ENCODE assay signal across 8 cellular contexts in the genomic region with DNA sequence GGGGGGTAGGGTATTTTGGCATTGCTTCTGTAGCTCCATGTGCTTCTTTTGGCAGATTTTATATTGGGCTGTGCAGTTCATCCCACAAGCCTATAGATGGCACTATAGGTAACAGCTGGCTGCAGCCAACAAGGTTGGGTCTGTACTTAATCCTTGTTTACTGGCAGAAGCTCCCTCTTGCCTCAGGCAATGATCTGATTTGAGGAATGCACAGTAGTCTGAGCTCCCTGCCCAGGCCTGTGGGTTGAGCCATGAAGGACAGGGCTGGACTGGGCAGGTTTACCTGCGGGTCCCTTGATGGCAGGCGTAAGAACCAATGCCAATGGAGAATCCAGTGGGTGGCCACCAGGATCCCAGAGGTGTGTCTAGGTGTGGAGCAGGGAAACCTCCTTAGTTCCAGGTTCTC. TPM values are rescaled to one million over a fixed set of nuclear protein-coding genes. Genes with fewer than 3 reads are reported as not detected.
A peak's percentile ranks its signal among the peaks of the same experiment; 100 is the strongest.
DNase-seq lines count a peak whose midpoint lies in the region; ATAC-seq and TF ChIP-seq lines count a peak whose summit lies in the region.

No MANE protein-coding gene starts in this region.

- H3K27ac Mint-ChIP-seq in CD8-positive, alpha-beta T cell = no peak overlapping the region
- H3K27ac Mint-ChIP-seq in activated CD4-positive, alpha-beta memory T cell treated with anti-CD3 and anti-CD28 coated beads for 36 hours = no peak overlapping the region
- no peak overlapping the region for H3K27ac Mint-ChIP-seq in glutamatergic neuron (ENCODE audit: unreplicated experiment)

- no peaks in the 10 kb centered on the region for H3K36me3 Mint-ChIP-seq in CD8-positive, alpha-beta T cell
- no peaks in the 10 kb centered on the region for H3K36me3 Mint-ChIP-seq in activated CD4-positive, alpha-beta memory T cell treated with anti-CD3 and anti-CD28 coated beads for 36 hours
- H3K36me3 Mint-ChIP-seq in glutamatergic neuron (ENCODE audit: unreplicated experiment) = no peaks in the 10 kb centered on the region

- peak; percentile 72 for TF ChIP-seq CTCF in CD8-positive, alpha-beta T cell (IDR thresholded peaks at IDR 0.05)
- TF ChIP-seq CTCF in GM13977 (IDR thresholded peaks at IDR 0.05; ENCODE audit: extremely low read depth, insufficient read depth, missing control alignments) (peak; percentile 79), glutamatergic neuron (IDR thresholded peaks at IDR 0.05; ENCODE audit: partially characterized antibody, unreplicated experiment) (peak; percentile 82)

- no peak overlapping the region for H3K27ac ChIP-seq in CD8-positive, alpha-beta T cell (ENCODE audit: low read depth, low read length)

- peaks cover 29% of the 10 kb centered on the region for H3K27me3 Mint-ChIP-seq in CD8-positive, alpha-beta T cell (ENCODE audit: low read depth)
- peaks cover 36% of the 10 kb centered on the region for H3K27me3 Mint-ChIP-seq in activated CD4-positive, alpha-beta memory T cell treated with anti-CD3 and anti-CD28 coated beads for 36 hours
- H3K27me3 Mint-ChIP-seq in glutamatergic neuron (ENCODE audit: unreplicated experiment) = no peaks in the 10 kb centered on the region

- peak in 1 of 7 experiments; percentile 14 for DNase-seq in CD8-positive, alpha-beta T cell
- DNase-seq in GM13977 (ENCODE audit: low spot score) (peak; percentile 32), NAMALWA (ENCODE audit: low spot score) (peak; percentile 62), glutamatergic neuron (peak; percentile 20)
- DNase-seq in activated CD4-positive, alpha-beta memory T cell treated with anti-CD3 and anti-CD28 coated beads for 36 hours = peak; percentile 17
- DNase-seq in stimulated activated naive CD8-positive, alpha-beta T cell treated with anti-CD3 and anti-CD28 coated beads, Interleukin-15, Interleukin-2, amounts not matched to agents 100 U/mL and 50 U/mL, for 24 hours = peak; percentile 14

- no peaks in the 10 kb centered on the region for H3K36me3 ChIP-seq in CD8-positive, alpha-beta T cell (ENCODE audit: insufficient read depth, low read length)

- H3K4me3 ChIP-seq in CD8-positive, alpha-beta T cell (ENCODE audit: low read depth, low read length) = no peak overlapping the region

- H3K4me3 Mint-ChIP-seq in CD8-positive, alpha-beta T cell = no peak overlapping the region
- H3K4me3 Mint-ChIP-seq in activated CD4-positive, alpha-beta memory T cell treated with anti-CD3 and anti-CD28 coated beads for 36 hours = no peak overlapping the region
- no peak overlapping the region for H3K4me3 Mint-ChIP-seq in glutamatergic neuron (ENCODE audit: unreplicated experiment)

- peak; percentile 71 for ATAC-seq in CD8-positive, alpha-beta T cell
- no peak for ATAC-seq in stimulated activated naive CD8-positive, alpha-beta T cell treated with anti-CD3 and anti-CD28 coated beads, Interleukin-15, Interleukin-2, amounts not matched to agents 100 U/mL and 50 U/mL, for 24 hours
- ATAC-seq in GM19328 (IDR thresholded peaks at IDR 0.05; ENCODE audit: unreplicated experiment) = no peak
- ATAC-seq in GM18858 (IDR thresholded peaks at IDR 0.05; ENCODE audit: unreplicated experiment) = no peak

- H3K27me3 ChIP-seq in CD8-positive, alpha-beta T cell (ENCODE audit: insufficient read depth, low read length) = no peaks in the 10 kb centered on the region

- peaks cover 5% of the 10 kb centered on the region for H3K9me3 Mint-ChIP-seq in CD8-positive, alpha-beta T cell
- H3K9me3 Mint-ChIP-seq in activated CD4-positive, alpha-beta memory T cell treated with anti-CD3 and anti-CD28 coated beads for 36 hours = peaks cover 11% of the 10 kb centered on the region
- H3K9me3 Mint-ChIP-seq in glutamatergic neuron (ENCODE audit: unreplicated experiment) = no peaks in the 10 kb centered on the region

- H3K9me3 ChIP-seq in CD8-positive, alpha-beta T cell (ENCODE audit: low read length) = no peaks in the 10 kb centered on the region

- CTCF ChIA-PET in CD8-positive, alpha-beta T cell (lab: Charles Lee) = interaction anchor here (0.6 to 3.3 kb wide), 19 partner anchors 10 to 887 kb away, joined by 3 to 18 read pairs (median 3); no protein-coding TSS in a partner anchor
- CTCF ChIA-PET in activated CD4-positive, alpha-beta memory T cell treated with anti-CD3 and anti-CD28 coated beads for 36 hours (lab: Charles Lee) = interaction anchor here (0.5 to 3.7 kb wide), 34 partner anchors 9 to 851 kb away, joined by 3 to 61 read pairs (median 3); partner anchors contain the start of genes OR1J1, OR1J2, OR1J4 and PDCL

- no peaks in the 10 kb centered on the region for H3K4me1 Mint-ChIP-seq in CD8-positive, alpha-beta T cell (ENCODE audit: low read depth)
- H3K4me1 Mint-ChIP-seq in activated CD4-positive, alpha-beta memory T cell treated with anti-CD3 and anti-CD28 coated beads for 36 hours (ENCODE audit: low read depth) = no peaks in the 10 kb centered on the region
- H3K4me1 Mint-ChIP-seq in glutamatergic neuron (ENCODE audit: low read depth, unreplicated experiment) = no peaks in the 10 kb centered on the region

- H3K4me1 ChIP-seq in CD8-positive, alpha-beta T cell (ENCODE audit: insufficient read depth, low read length) = no peaks in the 10 kb centered on the region

- intact Hi-C loops in CD8-positive, alpha-beta T cell (cut with DNase I, micrococcal nuclease) = no loop called here
- intact Hi-C loops in activated CD4-positive, alpha-beta memory T cell treated with anti-CD3 and anti-CD28 coated beads for 36 hours (cut with micrococcal nuclease) = loop anchor here (1.0 kb wide), 1 partner anchor 311 kb away; no protein-coding TSS in a partner anchor

- POLR2A ChIA-PET in CD8-positive, alpha-beta T cell (lab: Charles Lee) = no interaction called here
- POLR2A ChIA-PET in activated CD4-positive, alpha-beta memory T cell treated with anti-CD3 and anti-CD28 coated beads for 36 hours (lab: Charles Lee) = no interaction called here

- in situ Hi-C loops in GM13977 (cut with MboI; ENCODE audit: low pct_unique_long_range_greater_than_20kb, low sequenced_read_pairs, unreplicated experiment) = no loop called here

RNA-seq across cellular contexts. Expression of gene OR1J2, which starts 11.7 kb away (rescaled TPM):
- total RNA-seq in CD8-positive, alpha-beta T cell = not detected
- total RNA-seq in activated CD4-positive, alpha-beta memory T cell treated with anti-CD3 and anti-CD28 coated beads for 36 hours = not detected
- not detected for total RNA-seq in glutamatergic neuron (ENCODE audit: unreplicated experiment)

RNA-seq across cellular contexts. Expression of gene OR1J4, which starts 20.1 kb away (rescaled TPM):
- not detected for total RNA-seq in CD8-positive, alpha-beta T cell
- total RNA-seq in activated CD4-positive, alpha-beta memory T cell treated with anti-CD3 and anti-CD28 coated beads for 36 hours = not detected
- total RNA-seq in glutamatergic neuron (ENCODE audit: unreplicated experiment) = not detected

RNA-seq across cellular contexts. Expression of gene OR1J1, which starts 21.2 kb away (rescaled TPM):
- total RNA-seq in CD8-positive, alpha-beta T cell = not detected
- not detected for total RNA-seq in activated CD4-positive, alpha-beta memory T cell treated with anti-CD3 and anti-CD28 coated beads for 36 hours
- total RNA-seq in glutamatergic neuron (ENCODE audit: unreplicated experiment) = not detected

RNA-seq across cellular contexts. Expression of gene OR1N1, which starts 28.2 kb away (rescaled TPM):
- total RNA-seq in CD8-positive, alpha-beta T cell = not detected
- total RNA-seq in activated CD4-positive, alpha-beta memory T cell treated with anti-CD3 and anti-CD28 coated beads for 36 hours = not detected
- not detected for total RNA-seq in glutamatergic neuron (ENCODE audit: unreplicated experiment)

RNA-seq across cellular contexts. Expression of gene OR1N2, which starts 54.0 kb away (rescaled TPM):
- not detected for total RNA-seq in CD8-positive, alpha-beta T cell
- not detected for total RNA-seq in activated CD4-positive, alpha-beta memory T cell treated with anti-CD3 and anti-CD28 coated beads for 36 hours
- not detected for total RNA-seq in glutamatergic neuron (ENCODE audit: unreplicated experiment)
